In the genomic region with DNA sequence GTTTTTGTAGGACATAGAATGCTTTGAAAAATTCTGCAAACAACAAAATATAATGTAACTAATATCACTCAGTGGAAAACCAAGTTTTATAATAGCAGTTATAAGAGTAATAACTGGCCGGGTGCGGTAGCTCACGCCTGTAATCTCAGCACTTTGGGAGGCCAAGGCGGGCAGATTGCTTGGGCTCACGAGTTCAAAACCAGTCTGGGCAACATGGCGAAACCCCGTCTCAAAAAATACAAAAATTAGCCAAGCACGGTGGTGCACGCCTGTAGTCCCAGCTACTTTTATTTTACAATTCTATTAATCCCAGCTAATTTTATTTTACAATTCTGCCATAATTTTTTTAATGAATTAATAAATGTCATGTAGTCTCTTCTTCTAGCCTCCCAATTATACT, we compare ENCODE assay signal across 13 cellular contexts. TPM values are rescaled to one million over a fixed set of nuclear protein-coding genes. Genes with fewer than 3 reads are reported as not detected.
DNase-seq lines count a peak whose midpoint lies in the region; FAIRE-seq and TF ChIP-seq lines count a peak whose summit lies in the region.
"Had no signal": no experiment of that assay in that cellular context is flagged by ENCODE, and none has a peak within 500 bp of the region (broad histone marks: within the 10 kb centered on the region; RNA-seq: fewer than 3 reads in every experiment).

No MANE protein-coding gene starts in this region.

- H3K4me3 ChIP-seq in Karpas-422 (ENCODE audit: low read length): peak overlapping the region; percentile 95
- no peak overlapping the region for H3K4me3 ChIP-seq in astrocyte (ENCODE audit: insufficient read depth, low read depth, low read length)

- H3K9ac ChIP-seq in Karpas-422 (ENCODE audit: low read length) (peak overlapping the region; percentile 90), astrocyte (ENCODE audit: low read length) (no peak overlapping the region)

- H3K79me2 ChIP-seq in Karpas-422 (ENCODE audit: low read length) (peaks cover 68% of the 10 kb centered on the region), astrocyte (ENCODE audit: insufficient read depth, low read length) (peaks cover 55% of the 10 kb centered on the region)

- no peaks in the 10 kb centered on the region for H4K20me1 ChIP-seq in Karpas-422 (ENCODE audit: insufficient read depth, low read depth, low read length)
- peaks cover 3% of the 10 kb centered on the region for H4K20me1 ChIP-seq in astrocyte (ENCODE audit: insufficient read depth, low read length)

- no peaks in the 10 kb centered on the region for H3K27me3 ChIP-seq in Karpas-422 (ENCODE audit: low read length)
- H3K27me3 ChIP-seq in astrocyte (ENCODE audit: insufficient read depth, low read length): no peaks in the 10 kb centered on the region
- H3K27me3 ChIP-seq: testis had no signal

- H2AFZ ChIP-seq in Karpas-422 (ENCODE audit: low read length) (no peak overlapping the region), astrocyte (ENCODE audit: low read depth, low read length) (no peak overlapping the region)

- peaks cover 4% of the 10 kb centered on the region; the same call in 1 of the 2 replicates for H3K36me3 ChIP-seq in Karpas-422 (ENCODE audit: insufficient read depth, low read length)
- no peaks in the 10 kb centered on the region for H3K36me3 ChIP-seq in astrocyte (ENCODE audit: insufficient read depth, low read length)

- H3K4me3 Mint-ChIP-seq in T-helper 1 cell treated with Interleukin-12 subunit alpha and Interleukin-12 subunit beta and Interleukin-4 antibody, amounts not matched to agents 30 μg/mL and 1 μg/mL, for 36 hours: peak overlapping the region; percentile 83
- peak overlapping the region; percentile 75 for H3K4me3 Mint-ChIP-seq in astrocyte (ENCODE audit: unreplicated experiment)
- peak overlapping the region; percentile 68 for H3K4me3 Mint-ChIP-seq in neural crest cell

- peak overlapping the region; percentile 68 for H3K27ac Mint-ChIP-seq in T-helper 1 cell treated with Interleukin-12 subunit alpha and Interleukin-12 subunit beta and Interleukin-4 antibody, amounts not matched to agents 30 μg/mL and 1 μg/mL, for 36 hours
- no peak overlapping the region for H3K27ac Mint-ChIP-seq in astrocyte (ENCODE audit: unreplicated experiment)
- no peak overlapping the region for H3K27ac Mint-ChIP-seq in neural crest cell (ENCODE audit: unreplicated experiment)

- H3K9me2 ChIP-seq in Karpas-422 (replicated peaks; ENCODE audit: insufficient read depth, low read length): no peaks in the 10 kb centered on the region

- no peaks in the 10 kb centered on the region for H3K9me3 ChIP-seq in Karpas-422 (ENCODE audit: low read length)
- no peaks in the 10 kb centered on the region for H3K9me3 ChIP-seq in astrocyte (ENCODE audit: insufficient read depth, low read depth, low read length)
- H3K9me3 ChIP-seq: testis had no signal

- H3K4me1 Mint-ChIP-seq in T-helper 1 cell treated with Interleukin-12 subunit alpha and Interleukin-12 subunit beta and Interleukin-4 antibody, amounts not matched to agents 30 μg/mL and 1 μg/mL, for 36 hours (ENCODE audit: low read depth): peaks cover 38% of the 10 kb centered on the region
- H3K4me1 Mint-ChIP-seq in astrocyte (ENCODE audit: low read depth, unreplicated experiment): peaks cover 10% of the 10 kb centered on the region
- peaks cover 20% of the 10 kb centered on the region for H3K4me1 Mint-ChIP-seq in neural crest cell

- FAIRE-seq in astrocyte (lab: Jason Lieb, UNC): no peak

- no peaks in the 10 kb centered on the region for H3K27me3 Mint-ChIP-seq in T-helper 1 cell treated with Interleukin-12 subunit alpha and Interleukin-12 subunit beta and Interleukin-4 antibody, amounts not matched to agents 30 μg/mL and 1 μg/mL, for 36 hours (ENCODE audit: low read depth)
- H3K27me3 Mint-ChIP-seq in astrocyte (ENCODE audit: low read depth, unreplicated experiment) (no peaks in the 10 kb centered on the region), neural crest cell (ENCODE audit: low read depth) (no peaks in the 10 kb centered on the region)

- H3K4me1 ChIP-seq in Karpas-422 (ENCODE audit: low read length) (peaks cover 41% of the 10 kb centered on the region), astrocyte (ENCODE audit: insufficient read depth, low read length) (peaks cover 16% of the 10 kb centered on the region)

- no peaks in the 10 kb centered on the region for H3K9me3 Mint-ChIP-seq in T-helper 1 cell treated with Interleukin-12 subunit alpha and Interleukin-12 subunit beta and Interleukin-4 antibody, amounts not matched to agents 30 μg/mL and 1 μg/mL, for 36 hours
- H3K9me3 Mint-ChIP-seq in astrocyte (ENCODE audit: unreplicated experiment): no peaks in the 10 kb centered on the region
- H3K9me3 Mint-ChIP-seq in neural crest cell: no peaks in the 10 kb centered on the region

- peak overlapping the region; percentile 78 for H3K27ac ChIP-seq in Karpas-422 (ENCODE audit: low read length)
- H3K27ac ChIP-seq in astrocyte (ENCODE audit: low read depth, low read length): no peak overlapping the region
- H3K27ac ChIP-seq: 22Rv1 had no signal

- H3K36me3 Mint-ChIP-seq in T-helper 1 cell treated with Interleukin-12 subunit alpha and Interleukin-12 subunit beta and Interleukin-4 antibody, amounts not matched to agents 30 μg/mL and 1 μg/mL, for 36 hours (ENCODE audit: low read depth): peaks cover 5% of the 10 kb centered on the region
- H3K36me3 Mint-ChIP-seq in astrocyte (ENCODE audit: low read depth, unreplicated experiment) (no peaks in the 10 kb centered on the region), neural crest cell (ENCODE audit: low read depth) (no peaks in the 10 kb centered on the region)

- H3K4me2 ChIP-seq in Karpas-422 (ENCODE audit: low read depth, low read length, poor library complexity, severe bottlenecking): peak overlapping the region; percentile 95
- H3K4me2 ChIP-seq in astrocyte (ENCODE audit: low read length): no peak overlapping the region

- DNase-seq in T-helper 1 cell (no peak), Karpas-422 (no peak), astrocyte (ENCODE audit: low read depth) (no peak), neural crest cell (ENCODE audit: low read depth, low spot score) (no peak), NCI-H748 (lab: John Stamatoyannopoulos, UW; ENCODE audit: unreplicated experiment) (no peak), MV-4-11 (lab: John Stamatoyannopoulos, UW) (no peak), occipital lobe (lab: John Stamatoyannopoulos, UW) (no peak)
- DNase-seq: DMS79, midbrain, NCI-H226, testis had no signal

- no peak for TF ChIP-seq CTCF in astrocyte (IDR thresholded peaks at IDR 0.05; ENCODE audit: insufficient read depth, low read depth, low read length)
- no peak for TF ChIP-seq CTCF in neural crest cell (conservative IDR thresholded peaks at IDR 0.05)

RNA-seq across cellular contexts. Expression of gene DENND4A, which starts 2.3 kb away (rescaled TPM):
- total RNA-seq in Karpas-422 (2014; rRNA removed; shearing (Covaris generic); ENCODE audit: low replicate concordance): 34.5 and 62.4 TPM in 2 replicates
- total RNA-seq in astrocyte (13.9 and 15.8 TPM in 2 replicates), neural crest cell (9.1 and 11.2 TPM in 2 replicates), occipital lobe (76.6 TPM)
